1 cellular context compared by ENCODE assay signal in genomic region chr14:88551094-88551870, GRCh38.
TF ChIP-seq lines count a peak whose summit lies in the region.

No MANE protein-coding gene starts in this region.

TF ChIP-seq in WTC11, 78 proteins besides CTCF, POLR2A, EP300 and RAD21 (continued from another document):
- TF ChIP-seq ARID4B (CRISPR knock-in tag; IDR thresholded peaks at IDR 0.05; ENCODE audit: borderline replicate concordance) (peak; percentile 19; the same call in 1 of the 2 replicates), ZNF423 (CRISPR knock-in tag; IDR thresholded peaks at IDR 0.05) (peak; percentile 55; the same call in 1 of the 2 replicates), ATF1 (CRISPR knock-in tag; IDR thresholded peaks at IDR 0.05) (no peak), ZBTB21 (CRISPR knock-in tag; IDR thresholded peaks at IDR 0.05; ENCODE audit: borderline replicate concordance) (no peak), ZNF671 (CRISPR knock-in tag; IDR thresholded peaks at IDR 0.05) (no peak), SMAD3 (CRISPR knock-in tag; IDR thresholded peaks at IDR 0.05; ENCODE audit: borderline replicate concordance) (no peak), CBFB (CRISPR knock-in tag; IDR thresholded peaks at IDR 0.05; ENCODE audit: low read depth) (0 out of 2 replicates have a peak, but pooled peaks have one; percentile 58), FOXJ3 (CRISPR knock-in tag; IDR thresholded peaks at IDR 0.05; ENCODE audit: borderline replicate concordance) (no peak), ATF2 (CRISPR knock-in tag; IDR thresholded peaks at IDR 0.05; ENCODE audit: borderline replicate concordance, low read depth) (no peak), ZBTB43 (CRISPR knock-in tag; IDR thresholded peaks at IDR 0.05) (0 out of 2 replicates have a peak, but pooled peaks have one; percentile 12), AFF4 (CRISPR knock-in tag; IDR thresholded peaks at IDR 0.05; ENCODE audit: borderline replicate concordance) (0 out of 2 replicates have a peak, but pooled peaks have one; percentile 34), ZNF232 (CRISPR knock-in tag; IDR thresholded peaks at IDR 0.05) (no peak), PRDM15 (CRISPR knock-in tag; IDR thresholded peaks at IDR 0.05) (no peak), ETV6 (CRISPR knock-in tag; IDR thresholded peaks at IDR 0.05) (peak; percentile 88), E2F4 (CRISPR knock-in tag; IDR thresholded peaks at IDR 0.05; ENCODE audit: borderline replicate concordance, low read depth) (no peak), ERG (CRISPR knock-in tag; IDR thresholded peaks at IDR 0.05) (no peak), ZSCAN18 (CRISPR knock-in tag; IDR thresholded peaks at IDR 0.05) (no peak), RELA (CRISPR knock-in tag; IDR thresholded peaks at IDR 0.05; ENCODE audit: borderline replicate concordance) (no peak), GABPB1 (CRISPR knock-in tag; IDR thresholded peaks at IDR 0.05) (no peak), RORB (CRISPR knock-in tag; IDR thresholded peaks at IDR 0.05) (no peak), ZNF396 (CRISPR knock-in tag; IDR thresholded peaks at IDR 0.05; ENCODE audit: borderline replicate concordance) (no peak), ELF4 (CRISPR knock-in tag; IDR thresholded peaks at IDR 0.05; ENCODE audit: low read depth) (no peak), ZMAT4 (CRISPR knock-in tag; IDR thresholded peaks at IDR 0.05) (no peak), TCF7 (CRISPR knock-in tag; IDR thresholded peaks at IDR 0.05; ENCODE audit: low read depth) (no peak), CDX4 (CRISPR knock-in tag; IDR thresholded peaks at IDR 0.05; ENCODE audit: borderline replicate concordance) (no peak), IRF2 (CRISPR knock-in tag; IDR thresholded peaks at IDR 0.05; ENCODE audit: borderline replicate concordance, low read depth) (no peak), SMAD4 (CRISPR knock-in tag; IDR thresholded peaks at IDR 0.05) (no peak), ZNF121 (CRISPR knock-in tag; IDR thresholded peaks at IDR 0.05) (peak; percentile 30; the same call in 1 of the 2 replicates), HMGA2 (CRISPR knock-in tag; IDR thresholded peaks at IDR 0.05) (no peak), PRRX2 (CRISPR knock-in tag; IDR thresholded peaks at IDR 0.05) (no peak), CREB1 (CRISPR knock-in tag; IDR thresholded peaks at IDR 0.05) (0 out of 2 replicates have a peak, but pooled peaks have one; percentile 41)
